ENCODE assay signal across 1 cellular context in genomic region chr14:53109028-53109687, GRCh38.
TF ChIP-seq lines count a peak whose summit lies in the region.

No MANE protein-coding gene starts in this region.

TF ChIP-seq in GM12878, 131 proteins besides CTCF, POLR2A, EP300 and RAD21 (continued from another document and continues in another):
- TF ChIP-seq, protein P1, sequence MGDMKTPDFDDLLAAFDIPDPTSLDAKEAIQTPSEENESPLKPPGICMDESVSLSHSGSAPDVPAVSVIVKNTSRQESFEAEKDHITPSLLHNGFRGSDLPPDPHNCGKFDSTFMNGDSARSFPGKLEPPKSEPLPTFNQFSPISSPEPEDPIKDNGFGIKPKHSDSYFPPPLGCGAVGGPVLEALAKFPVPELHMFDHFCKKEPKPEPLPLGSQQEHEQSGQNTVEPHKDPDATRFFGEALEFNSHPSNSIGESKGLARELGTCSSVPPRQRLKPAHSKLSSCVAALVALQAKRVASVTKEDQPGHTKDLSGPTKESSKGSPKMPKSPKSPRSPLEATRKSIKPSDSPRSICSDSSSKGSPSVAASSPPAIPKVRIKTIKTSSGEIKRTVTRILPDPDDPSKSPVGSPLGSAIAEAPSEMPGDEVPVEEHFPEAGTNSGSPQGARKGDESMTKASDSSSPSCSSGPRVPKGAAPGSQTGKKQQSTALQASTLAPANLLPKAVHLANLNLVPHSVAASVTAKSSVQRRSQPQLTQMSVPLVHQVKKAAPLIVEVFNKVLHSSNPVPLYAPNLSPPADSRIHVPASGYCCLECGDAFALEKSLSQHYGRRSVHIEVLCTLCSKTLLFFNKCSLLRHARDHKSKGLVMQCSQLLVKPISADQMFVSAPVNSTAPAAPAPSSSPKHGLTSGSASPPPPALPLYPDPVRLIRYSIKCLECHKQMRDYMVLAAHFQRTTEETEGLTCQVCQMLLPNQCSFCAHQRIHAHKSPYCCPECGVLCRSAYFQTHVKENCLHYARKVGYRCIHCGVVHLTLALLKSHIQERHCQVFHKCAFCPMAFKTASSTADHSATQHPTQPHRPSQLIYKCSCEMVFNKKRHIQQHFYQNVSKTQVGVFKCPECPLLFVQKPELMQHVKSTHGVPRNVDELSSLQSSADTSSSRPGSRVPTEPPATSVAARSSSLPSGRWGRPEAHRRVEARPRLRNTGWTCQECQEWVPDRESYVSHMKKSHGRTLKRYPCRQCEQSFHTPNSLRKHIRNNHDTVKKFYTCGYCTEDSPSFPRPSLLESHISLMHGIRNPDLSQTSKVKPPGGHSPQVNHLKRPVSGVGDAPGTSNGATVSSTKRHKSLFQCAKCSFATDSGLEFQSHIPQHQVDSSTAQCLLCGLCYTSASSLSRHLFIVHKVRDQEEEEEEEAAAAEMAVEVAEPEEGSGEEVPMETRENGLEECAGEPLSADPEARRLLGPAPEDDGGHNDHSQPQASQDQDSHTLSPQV (IDR thresholded peaks at IDR 0.05): no peak
- TF ChIP-seq MYB (IDR thresholded peaks at IDR 0.05; ENCODE audit: borderline replicate concordance, low read depth, low read length) (no peak), BMI1 (IDR thresholded peaks at IDR 0.05; ENCODE audit: borderline replicate concordance) (peak; percentile 63), HSF1 (IDR thresholded peaks at IDR 0.05; ENCODE audit: low read depth, low read length) (no peak), MEF2A (IDR thresholded peaks at IDR 0.05; ENCODE audit: insufficient read depth, low read depth, low read length) (peak; percentile 68; the same call in 1 of the 2 replicates), CEBPB (IDR thresholded peaks at IDR 0.05; ENCODE audit: borderline replicate concordance in 1 of 2, low read depth in 2 of 2, low read length in 2 of 2) (peak in 1 of 2 experiments; percentile 55; a peak in 1 of 4 replicates), CBX3 (IDR thresholded peaks at IDR 0.05; ENCODE audit: borderline replicate concordance, low read depth) (no peak), SUPT20H (IDR thresholded peaks at IDR 0.05; ENCODE audit: borderline replicate concordance, control insufficient read depth, low read depth, low read length) (no peak), SMAD5 (IDR thresholded peaks at IDR 0.05; ENCODE audit: low read depth) (no peak), MYC (IDR thresholded peaks at IDR 0.05; ENCODE audit: insufficient read depth, insufficient read length, insufficient replicate concordance, low read length, severe bottlenecking) (no peak), SUZ12 (IDR thresholded peaks at IDR 0.05; ENCODE audit: unreplicated experiment) (no peak), MTA2 (IDR thresholded peaks at IDR 0.05; ENCODE audit: low read depth) (peak; percentile 48; the same call in 1 of the 2 replicates), ASH2L (IDR thresholded peaks at IDR 0.05; ENCODE audit: borderline replicate concordance, low read depth) (peak; percentile 72; the same call in 1 of the 2 replicates), CREB1 (IDR thresholded peaks at IDR 0.05; ENCODE audit: low read depth) (peak; percentile 15; the same call in 1 of the 2 replicates), NFIC (IDR thresholded peaks at IDR 0.05; ENCODE audit: low read depth, low read length) (peak; percentile 80), CBFB (IDR thresholded peaks at IDR 0.05; ENCODE audit: low read depth) (peak; percentile 52; the same call in 1 of the 2 replicates), BCL11A (IDR thresholded peaks at IDR 0.05; ENCODE audit: low read depth, low read length) (no peak), ZZZ3 (IDR thresholded peaks at IDR 0.05; ENCODE audit: control insufficient read depth, insufficient read length, low read depth) (no peak), PKNOX1 (IDR thresholded peaks at IDR 0.05) (peak; percentile 80), MXI1 (IDR thresholded peaks at IDR 0.05; ENCODE audit: low read depth, low read length) (0 out of 2 replicates have a peak, but pooled peaks have one; percentile 53), DPF2 (IDR thresholded peaks at IDR 0.05) (peak; percentile 27; the same call in 1 of the 2 replicates), NR2C2 (IDR thresholded peaks at IDR 0.05; ENCODE audit: borderline replicate concordance, control insufficient read depth, insufficient read length, low read depth) (no peak), BHLHE40 (IDR thresholded peaks at IDR 0.05; ENCODE audit: borderline replicate concordance in 1 of 2, low read depth in 2 of 2, low read length in 1 of 2) (no peak; a peak in 1 of 4 replicates), ZSCAN29 (IDR thresholded peaks at IDR 0.05) (no peak), CHD4 (IDR thresholded peaks at IDR 0.05) (no peak; the same call in 1 of the 2 replicates), ZNF274 (IDR thresholded peaks at IDR 0.05; ENCODE audit: insufficient read depth, insufficient read length) (no peak), FOS (IDR thresholded peaks at IDR 0.05; ENCODE audit: borderline replicate concordance, extremely low read depth, insufficient read length) (no peak), BRCA1 (IDR thresholded peaks at IDR 0.05; ENCODE audit: low read depth, low read length) (no peak), NKRF (conservative IDR thresholded peaks at IDR 0.05) (no peak), IRF5 (IDR thresholded peaks at IDR 0.05; ENCODE audit: borderline replicate concordance) (no peak), POU2F2 (IDR thresholded peaks at IDR 0.05; ENCODE audit: borderline replicate concordance, low read depth, low read length) (0 out of 3 replicates have a peak, but pooled peaks have one; percentile 37), SIX5 (IDR thresholded peaks at IDR 0.05; ENCODE audit: low read depth, low read length, severe bottlenecking) (no peak), PAX8 (IDR thresholded peaks at IDR 0.05) (no peak), LARP7 (IDR thresholded peaks at IDR 0.05) (no peak), BCL3 (IDR thresholded peaks at IDR 0.05; ENCODE audit: borderline replicate concordance, insufficient read depth, low read depth, low read length, poor library complexity, severe bottlenecking) (no peak), PBX3 (IDR thresholded peaks at IDR 0.05; ENCODE audit: insufficient replicate concordance, low read depth, low read length) (no peak), SPI1 (IDR thresholded peaks at IDR 0.05; ENCODE audit: borderline replicate concordance, insufficient read depth, low read depth, low read length) (peak; percentile 85; the same call in 1 of the 2 replicates), TCF7 (IDR thresholded peaks at IDR 0.05; ENCODE audit: borderline replicate concordance) (peak; percentile 55; the same call in 1 of the 2 replicates)
- TF ChIP-seq, protein P2, sequence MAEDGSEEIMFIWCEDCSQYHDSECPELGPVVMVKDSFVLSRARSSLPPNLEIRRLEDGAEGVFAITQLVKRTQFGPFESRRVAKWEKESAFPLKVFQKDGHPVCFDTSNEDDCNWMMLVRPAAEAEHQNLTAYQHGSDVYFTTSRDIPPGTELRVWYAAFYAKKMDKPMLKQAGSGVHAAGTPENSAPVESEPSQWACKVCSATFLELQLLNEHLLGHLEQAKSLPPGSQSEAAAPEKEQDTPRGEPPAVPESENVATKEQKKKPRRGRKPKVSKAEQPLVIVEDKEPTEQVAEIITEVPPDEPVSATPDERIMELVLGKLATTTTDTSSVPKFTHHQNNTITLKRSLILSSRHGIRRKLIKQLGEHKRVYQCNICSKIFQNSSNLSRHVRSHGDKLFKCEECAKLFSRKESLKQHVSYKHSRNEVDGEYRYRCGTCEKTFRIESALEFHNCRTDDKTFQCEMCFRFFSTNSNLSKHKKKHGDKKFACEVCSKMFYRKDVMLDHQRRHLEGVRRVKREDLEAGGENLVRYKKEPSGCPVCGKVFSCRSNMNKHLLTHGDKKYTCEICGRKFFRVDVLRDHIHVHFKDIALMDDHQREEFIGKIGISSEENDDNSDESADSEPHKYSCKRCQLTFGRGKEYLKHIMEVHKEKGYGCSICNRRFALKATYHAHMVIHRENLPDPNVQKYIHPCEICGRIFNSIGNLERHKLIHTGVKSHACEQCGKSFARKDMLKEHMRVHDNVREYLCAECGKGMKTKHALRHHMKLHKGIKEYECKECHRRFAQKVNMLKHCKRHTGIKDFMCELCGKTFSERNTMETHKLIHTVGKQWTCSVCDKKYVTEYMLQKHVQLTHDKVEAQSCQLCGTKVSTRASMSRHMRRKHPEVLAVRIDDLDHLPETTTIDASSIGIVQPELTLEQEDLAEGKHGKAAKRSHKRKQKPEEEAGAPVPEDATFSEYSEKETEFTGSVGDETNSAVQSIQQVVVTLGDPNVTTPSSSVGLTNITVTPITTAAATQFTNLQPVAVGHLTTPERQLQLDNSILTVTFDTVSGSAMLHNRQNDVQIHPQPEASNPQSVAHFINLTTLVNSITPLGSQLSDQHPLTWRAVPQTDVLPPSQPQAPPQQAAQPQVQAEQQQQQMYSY (CRISPR knock-in tag; IDR thresholded peaks at IDR 0.05): no peak
- TF ChIP-seq, protein P3, sequence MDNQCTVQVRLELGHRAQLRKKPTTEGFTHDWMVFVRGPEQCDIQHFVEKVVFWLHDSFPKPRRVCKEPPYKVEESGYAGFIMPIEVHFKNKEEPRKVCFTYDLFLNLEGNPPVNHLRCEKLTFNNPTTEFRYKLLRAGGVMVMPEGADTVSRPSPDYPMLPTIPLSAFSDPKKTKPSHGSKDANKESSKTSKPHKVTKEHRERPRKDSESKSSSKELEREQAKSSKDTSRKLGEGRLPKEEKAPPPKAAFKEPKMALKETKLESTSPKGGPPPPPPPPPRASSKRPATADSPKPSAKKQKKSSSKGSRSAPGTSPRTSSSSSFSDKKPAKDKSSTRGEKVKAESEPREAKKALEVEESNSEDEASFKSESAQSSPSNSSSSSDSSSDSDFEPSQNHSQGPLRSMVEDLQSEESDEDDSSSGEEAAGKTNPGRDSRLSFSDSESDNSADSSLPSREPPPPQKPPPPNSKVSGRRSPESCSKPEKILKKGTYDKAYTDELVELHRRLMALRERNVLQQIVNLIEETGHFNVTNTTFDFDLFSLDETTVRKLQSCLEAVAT (IDR thresholded peaks at IDR 0.05): no peak
